In genomic region chr17:35179379-35179778, GRCh38 we compare ENCODE assay signal across 14 cellular contexts. TPM values are rescaled to one million over a fixed set of nuclear protein-coding genes. Genes with fewer than 3 reads are reported as not detected.
DNase-seq lines count a peak whose midpoint lies in the region; ATAC-seq and TF ChIP-seq lines count a peak whose summit lies in the region.
"Not testable (repeated sequence)": the region's sequence is repeated elsewhere in the genome, so short reads cannot be mapped to it uniquely, and the experiment has no call there.
"Had no signal": no experiment of that assay in that cellular context is flagged by ENCODE, and none has a peak within 500 bp of the region (broad histone marks: within the 10 kb centered on the region; RNA-seq: fewer than 3 reads in every experiment).

No MANE protein-coding gene starts in this region.

- H3K4me3 Mint-ChIP-seq in CD4-positive, alpha-beta T cell; T-helper 17 cell; activated CD4-positive, alpha-beta T cell treated with anti-CD3 and anti-CD28 coated beads, Interleukin-2, amount 10 ng/mL, durations not matched to agents 7 days and 5 days; activated CD8-positive, alpha-beta T cell treated with anti-CD3 and anti-CD28 coated beads, Interleukin-2, amount 10 ng/mL, durations not matched to agents 7 days and 5 days; activated naive CD8-positive, alpha-beta T cell; stimulated activated effector memory CD8-positive, alpha-beta T cell treated with anti-CD3 and anti-CD28 coated beads, Interleukin-12 subunit alpha, Interleukin-12 subunit beta, amount 100 ng/mL, for 72 hours: not testable (repeated sequence)
- H3K4me3 Mint-ChIP-seq in naive thymus-derived CD8-positive, alpha-beta T cell, result peak overlapping the region in 1 of 10 donors; percentile 19

- POLR2A ChIA-PET in CD4-positive, alpha-beta T cell (lab: Charles Lee), result interaction anchor here (1.9 to 5.6 kb wide), 3 partner anchors 34 to 63 kb away, joined by 7 to 56 read pairs (median 11); partner anchors contain the start of gene SLFN5
- POLR2A ChIA-PET in HEK293 (lab: Yijun Ruan, JAX); activated CD4-positive, alpha-beta T cell treated with anti-CD3 and anti-CD28 coated beads, Interleukin-2, amount 10 ng/mL, durations not matched to agents 7 days and 5 days (lab: Charles Lee): not testable (repeated sequence)
- POLR2A ChIA-PET in activated CD8-positive, alpha-beta T cell treated with anti-CD3 and anti-CD28 coated beads, Interleukin-2, amount 10 ng/mL, durations not matched to agents 7 days and 5 days (lab: Charles Lee), result interaction anchor here (0.9 kb wide), 1 partner anchor 35 kb away, joined by 3 read pairs; no protein-coding TSS in a partner anchor
- POLR2A ChIA-PET in naive thymus-derived CD8-positive, alpha-beta T cell (lab: Charles Lee), result interaction anchor here (0.7 to 11.0 kb wide), 4 partner anchors 34 to 105 kb away, joined by 4 to 102 read pairs (median 10); partner anchors contain the start of gene SLFN5

- not testable (repeated sequence) for H3K4me1 ChIP-seq in HEK293 (ENCODE audit: control insufficient read depth, insufficient read depth, low read length)

- H3K9me3 ChIP-seq in CD4-positive, alpha-beta T cell (ENCODE audit: control insufficient read depth, low read length); HEK293 (ENCODE audit: control insufficient read depth, insufficient read depth, low read depth, low read length); T-helper 17 cell (ENCODE audit: control insufficient read depth, low read length, poor library complexity, severe bottlenecking): not testable (repeated sequence)

- peaks cover 91% of the 10 kb centered on the region for H3K4me1 Mint-ChIP-seq in CD4-positive, alpha-beta T cell (ENCODE audit: low read depth)
- peaks cover 48% of the 10 kb centered on the region for H3K4me1 Mint-ChIP-seq in T-helper 17 cell
- H3K4me1 Mint-ChIP-seq in activated CD4-positive, alpha-beta T cell treated with anti-CD3 and anti-CD28 coated beads, Interleukin-2, amount 10 ng/mL, durations not matched to agents 7 days and 5 days, result peaks cover 52% of the 10 kb centered on the region
- peaks cover 66% of the 10 kb centered on the region for H3K4me1 Mint-ChIP-seq in activated CD8-positive, alpha-beta T cell treated with anti-CD3 and anti-CD28 coated beads, Interleukin-2, amount 10 ng/mL, durations not matched to agents 7 days and 5 days (ENCODE audit: low read depth)
- H3K4me1 Mint-ChIP-seq in activated naive CD8-positive, alpha-beta T cell (ENCODE audit: low read depth), result peaks cover 68% of the 10 kb centered on the region
- peaks cover 44 to 89% (median 71%) of the 10 kb centered on the region in 4 donors for H3K4me1 Mint-ChIP-seq in naive thymus-derived CD8-positive, alpha-beta T cell
- peaks cover 60% of the 10 kb centered on the region for H3K4me1 Mint-ChIP-seq in stimulated activated effector memory CD8-positive, alpha-beta T cell treated with anti-CD3 and anti-CD28 coated beads, Interleukin-12 subunit alpha, Interleukin-12 subunit beta, amount 100 ng/mL, for 72 hours

- ATAC-seq in CD4-positive, alpha-beta T cell (ENCODE audit: poor library complexity); T-helper 17 cell; activated CD8-positive, alpha-beta T cell treated with anti-CD3 and anti-CD28 coated beads, Interleukin-2, amount 10 ng/mL, durations not matched to agents 7 days and 5 days; naive thymus-derived CD8-positive, alpha-beta T cell; stimulated activated effector memory CD8-positive, alpha-beta T cell treated with anti-CD3 and anti-CD28 coated beads, Interleukin-12 subunit alpha, Interleukin-12 subunit beta, amount 100 ng/mL, for 72 hours: not testable (repeated sequence)

- H3K4me3 ChIP-seq in HEK293 (ENCODE audit: low read depth, low read length), result not testable (repeated sequence)

- not testable (repeated sequence) for H3K36me3 Mint-ChIP-seq in CD4-positive, alpha-beta T cell (ENCODE audit: low read depth); T-helper 17 cell (ENCODE audit: low read depth); activated naive CD8-positive, alpha-beta T cell; naive thymus-derived CD8-positive, alpha-beta T cell
- H3K36me3 Mint-ChIP-seq in activated CD4-positive, alpha-beta T cell treated with anti-CD3 and anti-CD28 coated beads, Interleukin-2, amount 10 ng/mL, durations not matched to agents 7 days and 5 days (ENCODE audit: low read depth), result peaks cover 20% of the 10 kb centered on the region
- peaks cover 13% of the 10 kb centered on the region for H3K36me3 Mint-ChIP-seq in activated CD8-positive, alpha-beta T cell treated with anti-CD3 and anti-CD28 coated beads, Interleukin-2, amount 10 ng/mL, durations not matched to agents 7 days and 5 days (ENCODE audit: low read depth)
- H3K36me3 Mint-ChIP-seq in stimulated activated effector memory CD8-positive, alpha-beta T cell treated with anti-CD3 and anti-CD28 coated beads, Interleukin-12 subunit alpha, Interleukin-12 subunit beta, amount 100 ng/mL, for 72 hours, result peaks cover 10% of the 10 kb centered on the region

- CTCF ChIA-PET in CD4-positive, alpha-beta T cell (lab: Charles Lee); HEK293 (lab: Yijun Ruan, JAX); activated CD4-positive, alpha-beta T cell treated with anti-CD3 and anti-CD28 coated beads, Interleukin-2, amount 10 ng/mL, durations not matched to agents 7 days and 5 days (lab: Charles Lee); activated CD8-positive, alpha-beta T cell treated with anti-CD3 and anti-CD28 coated beads, Interleukin-2, amount 10 ng/mL, durations not matched to agents 7 days and 5 days (lab: Charles Lee): not testable (repeated sequence)

- not testable (repeated sequence) for TF ChIP-seq CTCF in CD4-positive, alpha-beta T cell (IDR thresholded peaks at IDR 0.05); HEK293 (tag by site-specific recombination; IDR thresholded peaks at IDR 0.05)

- not testable (repeated sequence) for H3K36me3 ChIP-seq in HEK293 (ENCODE audit: control insufficient read depth in 2 of 2, insufficient read depth in 1 of 2, low read length in 2 of 2)

- not testable (repeated sequence) for H3K27ac ChIP-seq in CD4-positive, alpha-beta T cell (ENCODE audit: low read depth, low read length); HEK293 (ENCODE audit: extremely low read depth, low read depth, low read length)

- peak overlapping the region; percentile 92 for H3K27ac Mint-ChIP-seq in CD4-positive, alpha-beta T cell
- peak overlapping the region; percentile 39 for H3K27ac Mint-ChIP-seq in T-helper 17 cell
- peak overlapping the region; percentile 63 for H3K27ac Mint-ChIP-seq in activated CD4-positive, alpha-beta T cell treated with anti-CD3 and anti-CD28 coated beads, Interleukin-2, amount 10 ng/mL, durations not matched to agents 7 days and 5 days
- H3K27ac Mint-ChIP-seq in activated CD8-positive, alpha-beta T cell treated with anti-CD3 and anti-CD28 coated beads, Interleukin-2, amount 10 ng/mL, durations not matched to agents 7 days and 5 days, result not testable (repeated sequence)
- peak overlapping the region; percentile 50 for H3K27ac Mint-ChIP-seq in activated naive CD8-positive, alpha-beta T cell
- H3K27ac Mint-ChIP-seq in naive thymus-derived CD8-positive, alpha-beta T cell, result peak overlapping the region in 7 of 10 donors; percentile 25 to 88 (median 58)
- peak overlapping the region; percentile 34 for H3K27ac Mint-ChIP-seq in stimulated activated effector memory CD8-positive, alpha-beta T cell treated with anti-CD3 and anti-CD28 coated beads, Interleukin-12 subunit alpha, Interleukin-12 subunit beta, amount 100 ng/mL, for 72 hours

- H3K27me3 ChIP-seq in CD4-positive, alpha-beta T cell (ENCODE audit: control insufficient read depth, insufficient read depth, low read length), result not testable (repeated sequence)

- DNase-seq in CD4-positive, alpha-beta T cell; T-helper 17 cell; activated CD4-positive, alpha-beta T cell treated with anti-CD3 and anti-CD28 coated beads, Interleukin-2, amount 10 ng/mL, durations not matched to agents 7 days and 5 days; naive thymus-derived CD8-positive, alpha-beta T cell; stimulated activated effector memory CD8-positive, alpha-beta T cell treated with anti-CD3 and anti-CD28 coated beads, Interleukin-12 subunit alpha, Interleukin-12 subunit beta, amount 100 ng/mL, for 72 hours (ENCODE audit: low spot score in 2 of 2): not testable (repeated sequence)
- DNase-seq in activated CD8-positive, alpha-beta T cell treated with anti-CD3 and anti-CD28 coated beads, Interleukin-2, amount 10 ng/mL, durations not matched to agents 7 days and 5 days, result peak; percentile 8

- intact Hi-C loops in CD4-positive, alpha-beta T cell (cut with DNase I, micrococcal nuclease), result not testable (repeated sequence)

- H3K27me3 Mint-ChIP-seq in CD4-positive, alpha-beta T cell; T-helper 17 cell; activated CD4-positive, alpha-beta T cell treated with anti-CD3 and anti-CD28 coated beads, Interleukin-2, amount 10 ng/mL, durations not matched to agents 7 days and 5 days; activated CD8-positive, alpha-beta T cell treated with anti-CD3 and anti-CD28 coated beads, Interleukin-2, amount 10 ng/mL, durations not matched to agents 7 days and 5 days (ENCODE audit: low read depth); activated naive CD8-positive, alpha-beta T cell; naive thymus-derived CD8-positive, alpha-beta T cell: not testable (repeated sequence)

- H3K9me3 Mint-ChIP-seq in CD4-positive, alpha-beta T cell; activated CD4-positive, alpha-beta T cell treated with anti-CD3 and anti-CD28 coated beads, Interleukin-2, amount 10 ng/mL, durations not matched to agents 7 days and 5 days; activated CD8-positive, alpha-beta T cell treated with anti-CD3 and anti-CD28 coated beads, Interleukin-2, amount 10 ng/mL, durations not matched to agents 7 days and 5 days (ENCODE audit: insufficient read depth); activated naive CD8-positive, alpha-beta T cell (ENCODE audit: low read depth); naive thymus-derived CD8-positive, alpha-beta T cell; stimulated activated effector memory CD8-positive, alpha-beta T cell treated with anti-CD3 and anti-CD28 coated beads, Interleukin-12 subunit alpha, Interleukin-12 subunit beta, amount 100 ng/mL, for 72 hours: not testable (repeated sequence)

RNA-seq across cellular contexts. Expression of gene SLC35G3, which starts 14.8 kb away (rescaled TPM):
- total RNA-seq in CD4-positive, alpha-beta T cell, result not detected
- total RNA-seq in T-helper 17 cell, result under 1 TPM in 1 of 2 donors, not detected in 1; 0.32 TPM
- not detected for total RNA-seq in activated CD4-positive, alpha-beta T cell treated with anti-CD3 and anti-CD28 coated beads, Interleukin-2, amount 10 ng/mL, durations not matched to agents 7 days and 5 days
- total RNA-seq in activated CD8-positive, alpha-beta T cell treated with anti-CD3 and anti-CD28 coated beads, Interleukin-2, amount 10 ng/mL, durations not matched to agents 7 days and 5 days, result not detected
- total RNA-seq in naive thymus-derived CD8-positive, alpha-beta T cell, result under 1 TPM in 1 of 2 experiments, not detected in 1; 0.33 TPM
- polyA plus RNA-seq in naive thymus-derived CD8-positive, alpha-beta T cell, result under 1 TPM; 0.15 to 0.47 (median 0.18) TPM
- total RNA-seq: A673; Caco-2; Calu3; CD8-positive, alpha-beta T cell had no signal
- polyA plus RNA-seq: AG04450, CD14-positive monocyte had no signal

RNA-seq across cellular contexts. Expression of gene UNC45B, which starts 31.8 kb away (rescaled TPM):
- under 1 TPM; 0.11 to 0.20 TPM for total RNA-seq in CD4-positive, alpha-beta T cell
- under 1 TPM; 0.15 to 0.23 TPM for total RNA-seq in T-helper 17 cell
- total RNA-seq in activated CD4-positive, alpha-beta T cell treated with anti-CD3 and anti-CD28 coated beads, Interleukin-2, amount 10 ng/mL, durations not matched to agents 7 days and 5 days, result under 1 TPM; 0.10 TPM
- not detected for total RNA-seq in activated CD8-positive, alpha-beta T cell treated with anti-CD3 and anti-CD28 coated beads, Interleukin-2, amount 10 ng/mL, durations not matched to agents 7 days and 5 days
- total RNA-seq in naive thymus-derived CD8-positive, alpha-beta T cell, result under 1 TPM; 0.36 TPM
- under 1 TPM; 0.15 to 0.59 (median 0.28) TPM for polyA plus RNA-seq in naive thymus-derived CD8-positive, alpha-beta T cell
- total RNA-seq: A673, Caco-2, Calu3 had no signal
- polyA plus RNA-seq: AG04450, CD14-positive monocyte had no signal

RNA-seq across cellular contexts. Expression of gene NLE1, which starts 37.3 kb away (rescaled TPM):
- total RNA-seq in CD4-positive, alpha-beta T cell, result 1 to 10 TPM; 8.9 to 9.5 TPM
- total RNA-seq in T-helper 17 cell, result 1 to 10 TPM; 9.5 to 9.6 TPM
- total RNA-seq in activated CD4-positive, alpha-beta T cell treated with anti-CD3 and anti-CD28 coated beads, Interleukin-2, amount 10 ng/mL, durations not matched to agents 7 days and 5 days, result 10 to 100 TPM; 15.7 to 19.7 TPM
- 10 to 100 TPM; 22.1 to 23.3 TPM for total RNA-seq in activated CD8-positive, alpha-beta T cell treated with anti-CD3 and anti-CD28 coated beads, Interleukin-2, amount 10 ng/mL, durations not matched to agents 7 days and 5 days
- total RNA-seq in naive thymus-derived CD8-positive, alpha-beta T cell, result 10 to 100 TPM; 16.7 to 21.7 TPM
- polyA plus RNA-seq in naive thymus-derived CD8-positive, alpha-beta T cell, result 1 to 10 TPM; 4.6 to 6.4 (median 5.3) TPM

RNA-seq across cellular contexts. Expression of gene FNDC8, which starts 58.0 kb away (rescaled TPM):
- total RNA-seq in CD4-positive, alpha-beta T cell, result not detected
- total RNA-seq in T-helper 17 cell, result not detected
- total RNA-seq in activated CD4-positive, alpha-beta T cell treated with anti-CD3 and anti-CD28 coated beads, Interleukin-2, amount 10 ng/mL, durations not matched to agents 7 days and 5 days, result not detected
- total RNA-seq in activated CD8-positive, alpha-beta T cell treated with anti-CD3 and anti-CD28 coated beads, Interleukin-2, amount 10 ng/mL, durations not matched to agents 7 days and 5 days, result not detected
- not detected for total RNA-seq in naive thymus-derived CD8-positive, alpha-beta T cell
- not detected for polyA plus RNA-seq in naive thymus-derived CD8-positive, alpha-beta T cell
- total RNA-seq: A673; Caco-2; Calu3; CD8-positive, alpha-beta T cell had no signal
- polyA plus RNA-seq: AG04450, CD14-positive monocyte had no signal

RNA-seq across cellular contexts. Expression of gene RAD51D, which starts 59.7 kb away (rescaled TPM):
- total RNA-seq in CD4-positive, alpha-beta T cell, result 1 to 10 TPM; 6.2 to 8.6 TPM
- total RNA-seq in T-helper 17 cell, result 10 to 100 TPM in 1 of 2 donors, 1 to 10 TPM in 1; 8.7 to 14.2 TPM
- 10 to 100 TPM; 26.7 to 41.6 TPM for total RNA-seq in activated CD4-positive, alpha-beta T cell treated with anti-CD3 and anti-CD28 coated beads, Interleukin-2, amount 10 ng/mL, durations not matched to agents 7 days and 5 days
- total RNA-seq in activated CD8-positive, alpha-beta T cell treated with anti-CD3 and anti-CD28 coated beads, Interleukin-2, amount 10 ng/mL, durations not matched to agents 7 days and 5 days, result 10 to 100 TPM; 32.1 to 33.6 TPM
- 10 to 100 TPM; 23.5 to 28.7 TPM for total RNA-seq in naive thymus-derived CD8-positive, alpha-beta T cell
- 10 to 100 TPM in 1 of 3 donors, 1 to 10 TPM in 2; 6.5 to 13.6 (median 8.4) TPM for polyA plus RNA-seq in naive thymus-derived CD8-positive, alpha-beta T cell
